ENCODE assay signal across 18 cellular contexts in genomic region chr6:101668496-101668895, GRCh38.
DNase-seq lines count a peak whose midpoint lies in the region; FAIRE-seq lines count a peak whose summit lies in the region.
"Had no signal": no experiment of that assay in that cellular context is flagged by ENCODE, and none has a peak within 500 bp of the region (broad histone marks: within the 10 kb centered on the region; RNA-seq: fewer than 3 reads in every experiment).

No MANE protein-coding gene starts in this region.

- DNase-seq in NCI-H1092 treated with DMSO at 0.1 percent for 48 hours (lab: John Stamatoyannopoulos, UW) (peak; percentile 27), NCI-H2081 treated with DMSO at 0.1 percent for 48 hours (lab: John Stamatoyannopoulos, UW) (peak; percentile 67), SHP77 (lab: John Stamatoyannopoulos, UW) (peak; percentile 28 to 42), GF-D8 (lab: John Stamatoyannopoulos, UW) (no peak), cerebellar nuclear complex (lab: John Stamatoyannopoulos, UW) (no peak)
- DNase-seq in activated CD4-positive, alpha-beta T cell treated with anti-CD3 and anti-CD28 coated beads, Interleukin-2, amount 50 U/mL, for 48 hours: no peak
- DNase-seq: activated CD8-positive, alpha-beta T cell treated with anti-CD3 and anti-CD28 coated beads, Interleukin-2, amount 10 ng/mL, durations not matched to agents 7 days and 5 days; activated T-cell treated with anti-CD3 and anti-CD28 coated beads, Interleukin-2, amount 50 U/mL, for 72 hours; body of pancreas; dermis blood vessel endothelial cell; DND-41; left cardiac atrium; midbrain; nephron progenitor cell; stimulated activated CD4-positive, alpha-beta T cell treated with anti-CD3 and anti-CD28 coated beads, Interleukin-2, amount 100 ng/mL, for 24 hours; stimulated activated naive CD4-positive, alpha-beta T cell treated with Interleukin-2 at 50 U/mL for 16 hours; T1000 had no signal

- FAIRE-seq in islet of Langerhans (lab: Jason Lieb, UNC): peak; percentile 60

Comparison
In these comparisons a context has a peak if more than half of its experiments do, and no peak if none do; other contexts are left out.
1. DNase-seq: peak in NCI-H1092 treated with DMSO at 0.1 percent for 48 hours (single experiment), NCI-H2081 treated with DMSO at 0.1 percent for 48 hours (single experiment) and SHP77 (2 of 2); none in GF-D8 (single experiment), activated CD4-positive, alpha-beta T cell treated with anti-CD3 and anti-CD28 coated beads, Interleukin-2, amount 50 U/mL, for 48 hours (0 of 2) and cerebellar nuclear complex (0 of 2).